ENCODE assay signal across 9 cellular contexts in the genomic region with DNA sequence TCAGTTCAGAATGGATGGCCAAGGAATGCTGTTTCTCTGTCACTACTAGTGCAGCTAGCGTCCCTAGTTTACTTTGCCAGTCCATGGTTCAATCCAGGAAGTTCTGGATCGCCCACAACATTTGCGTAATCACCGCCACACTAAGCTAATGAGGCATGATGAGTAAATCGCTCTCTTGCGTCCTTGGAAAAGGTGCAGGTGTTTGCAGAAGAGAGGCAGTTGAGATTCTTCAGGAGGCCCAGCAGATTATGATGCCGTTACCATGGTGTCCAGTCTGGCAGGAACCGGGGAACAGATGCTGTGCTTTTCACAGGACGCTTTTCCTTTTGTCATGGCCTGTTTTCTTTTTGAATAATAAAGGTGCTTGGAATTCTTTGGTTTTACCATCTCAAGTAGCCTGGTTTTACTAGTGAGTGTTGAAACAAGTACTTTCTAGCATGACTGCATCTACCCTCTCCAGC. TPM values are rescaled to one million over a fixed set of nuclear protein-coding genes. Genes with fewer than 3 reads are reported as not detected.
DNase-seq lines count a peak whose midpoint lies in the region; ATAC-seq, FAIRE-seq and TF ChIP-seq lines count a peak whose summit lies in the region.
"Had no signal": no experiment of that assay in that cellular context is flagged by ENCODE, and none has a peak within 500 bp of the region (broad histone marks: within the 10 kb centered on the region; RNA-seq: fewer than 3 reads in every experiment).

No MANE protein-coding gene starts in this region.

- no peak overlapping the region for H3K4me3 ChIP-seq in adrenal gland

- H3K27me3 ChIP-seq in adrenal gland, result no peaks in the 10 kb centered on the region

- intact Hi-C loops in adrenal gland (cut with DNase I), result no loop called here

- no peak for TF ChIP-seq POLR2A in adrenal gland (IDR thresholded peaks at IDR 0.05)

- no peaks in the 10 kb centered on the region for H3K4me1 ChIP-seq in adrenal gland (replicated peaks in 1 of 2)

- H3K27ac ChIP-seq in adrenal gland, result no peak overlapping the region

- no peak for FAIRE-seq in frontal cortex (lab: Jason Lieb, UNC)

- no peaks in the 10 kb centered on the region for H3K36me3 ChIP-seq in adrenal gland (replicated peaks in 1 of 2)

- 37 to 41% (median 39%) methylated on average over 9 of the region's 9 CpGs for WGBS in adrenal gland, 4 donors

- no peak for ATAC-seq in GM19035 (IDR thresholded peaks at IDR 0.05; ENCODE audit: unreplicated experiment)
- ATAC-seq in HG03520 (IDR thresholded peaks at IDR 0.05; ENCODE audit: unreplicated experiment), result no peak

- TF ChIP-seq CTCF in adrenal gland (IDR thresholded peaks at IDR 0.05), result no peak

- H3K9me3 ChIP-seq in adrenal gland (replicated peaks in 1 of 3), result no peaks in the 10 kb centered on the region

- DNase-seq in HT1080 (ENCODE audit: low read depth) (peak; percentile 59), NCI-H69 (lab: John Stamatoyannopoulos, UW) (peak; percentile 98), fibroblast of gingiva (ENCODE audit: low read depth) (peak; percentile 47), renal cortical epithelial cell (ENCODE audit: low read depth) (peak; percentile 93), frontal cortex (ENCODE audit: low spot score in 2 of 2) (no peak), adrenal gland (no peak)

RNA-seq across cellular contexts. Expression of a gene that starts 9.0 kb away (rescaled TPM):
- total RNA-seq in HT1080 (2014; rRNA removed; shearing (Covaris generic)), result not detected in 2 replicates
- 0.07 TPM in 1 of 2 replicates, not detected in the other for polyA plus RNA-seq in HT1080 (2015; cell fraction: cytosol; rRNA removed)
- not detected in 2 replicates for polyA plus RNA-seq in HT1080 (2015; cell fraction: nucleus; rRNA removed)
- total RNA-seq in renal cortical epithelial cell (0.05 TPM in 1 of 2 replicates, not detected in the other), frontal cortex (under 0.01 TPM), adrenal gland (not detected)
- polyA plus RNA-seq in adrenal gland, result not detected
- total RNA-seq: pulmonary artery endothelial cell had no signal

Comparison
In these comparisons a context has a peak if more than half of its experiments do, and no peak if none do; other contexts are left out.
1. DNase-seq: peak in HT1080 (single experiment), NCI-H69 (single experiment), fibroblast of gingiva (single experiment) and renal cortical epithelial cell (single experiment); none in frontal cortex (0 of 2) and adrenal gland (0 of 7).